In the genomic region with DNA sequence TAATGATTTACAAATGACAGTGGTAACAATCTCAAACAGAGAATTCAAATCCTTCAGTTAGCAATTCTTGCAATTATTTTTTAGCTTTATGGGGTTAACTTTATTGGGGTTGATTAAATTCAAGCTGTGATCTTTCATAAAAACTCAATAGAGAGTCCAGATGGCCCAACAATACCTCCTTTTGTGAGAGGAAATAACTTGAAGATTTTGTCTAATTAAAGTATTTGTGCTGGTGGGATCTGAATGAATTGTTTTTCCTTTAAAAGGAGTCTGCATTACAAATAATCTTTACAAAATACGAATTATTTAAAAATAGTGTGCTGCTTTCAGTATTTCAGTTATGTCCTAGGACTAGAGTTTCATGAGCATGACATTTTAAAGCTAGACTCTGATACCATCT, we compare ENCODE assay signal across 19 cellular contexts.
"Had no signal": no experiment of that assay in that cellular context is flagged by ENCODE, and none has a peak within 500 bp of the region (broad histone marks: within the 10 kb centered on the region; RNA-seq: fewer than 3 reads in every experiment).

No MANE protein-coding gene starts in this region.

- ATAC-seq: foreskin keratinocyte, heart left ventricle, left colon, left ventricle myocardium superior, pancreas, upper lobe of right lung had no signal

- H3K9me3 ChIP-seq: heart left ventricle, pancreas, prostate gland, suprapubic skin, thyroid gland, upper lobe of right lung, vagina had no signal

- H3K36me3 ChIP-seq: heart left ventricle, pancreas, prostate gland, suprapubic skin, thyroid gland, upper lobe of right lung, vagina had no signal

- H3K27ac ChIP-seq: foreskin keratinocyte, heart left ventricle, pancreas, prostate gland, suprapubic skin, thyroid gland, upper lobe of right lung, vagina had no signal

- H3K27me3 ChIP-seq: foreskin keratinocyte, heart left ventricle, pancreas, suprapubic skin, thyroid gland, upper lobe of right lung, vagina had no signal

- H3K4me1 ChIP-seq: prostate gland, upper lobe of right lung had no signal

- DNase-seq: dermis blood vessel endothelial cell; foreskin keratinocyte; heart left ventricle; hippocampal formation; left colon; left ventricle myocardium superior; mesendoderm; naive B cell; occipital lobe; pancreas; small intestine; stimulated activated CD4-positive, alpha-beta T cell treated with anti-CD3 and anti-CD28 coated beads, Interleukin-12 subunit alpha, Interleukin-12 subunit beta, amount 100 ng/mL, for 4 hours; stimulated activated naive CD4-positive, alpha-beta T cell treated with Interleukin-2 at 50 U/mL for 16 hours; thyroid gland; upper lobe of right lung had no signal

- H3K4me3 ChIP-seq: heart left ventricle, lung, pancreas, prostate gland, suprapubic skin, thyroid gland, upper lobe of right lung, vagina had no signal
